8 cellular contexts compared by ENCODE assay signal in genomic region chr10:18140149-18140956, GRCh38. TPM values are rescaled to one million over a fixed set of nuclear protein-coding genes. Genes with fewer than 3 reads are reported as not detected.
A peak's percentile ranks its signal among the peaks of the same experiment; 100 is the strongest.
DNase-seq lines count a peak whose midpoint lies in the region; ATAC-seq and TF ChIP-seq lines count a peak whose summit lies in the region.

TSS of gene CACNB2 (plus strand) at chr10:18140424.

- peak; percentile 7 for DNase-seq in EH (ENCODE audit: low read depth)
- peak; percentile 59 for DNase-seq in NCI-H2171 treated with DMSO at 0.1 percent for 48 hours (lab: John Stamatoyannopoulos, UW)
- DNase-seq in epithelial cell of esophagus (ENCODE audit: low read depth): peak; percentile 47
- DNase-seq in upper lobe of left lung: peak in 1 of 2 donors; percentile 92
- no peak for DNase-seq in DMS79 treated with DMSO at 0.1 percent for 48 hours (lab: John Stamatoyannopoulos, UW)
- DNase-seq in SIG-M5 (lab: John Stamatoyannopoulos, UW): no peak
- DNase-seq in stimulated activated naive CD4-positive, alpha-beta T cell (lab: John Stamatoyannopoulos, UW): no peak

- peak; percentile 56 to 82 for ATAC-seq in upper lobe of left lung (ENCODE audit: low FRiP score in 2 of 2)

- H3K36me3 ChIP-seq in mesodermal cell (ENCODE audit: control insufficient read depth, insufficient read depth, low read length): no peaks in the 10 kb centered on the region
- no peaks in the 10 kb centered on the region for H3K36me3 ChIP-seq in upper lobe of left lung

- TF ChIP-seq POLR2A in upper lobe of left lung (IDR thresholded peaks at IDR 0.05): no peak

- 0% methylated on average over 76 to 95 of the region's 100 CpGs for WGBS in mesodermal cell (ENCODE audit: insufficient coverage in 2 of 2), 2 experiments
- WGBS in upper lobe of left lung, 2 donors: 0 to 4% methylated on average over 1 to 33 of the region's 100 CpGs

- H3K27ac ChIP-seq in mesodermal cell (ENCODE audit: low read depth, low read length, severe bottlenecking) (no peak within 1 kb of the TSS), upper lobe of left lung (peak within 1 kb of the TSS; percentile 48 to 80 (median 66))

- H3K9me3 ChIP-seq in mesodermal cell (ENCODE audit: control insufficient read depth, low read length) (no peaks in the 10 kb centered on the region), upper lobe of left lung (no peaks in the 10 kb centered on the region)

- TF ChIP-seq CTCF in epithelial cell of esophagus (IDR thresholded peaks at IDR 0.05; ENCODE audit: insufficient read depth, low read depth, low read length, missing control alignments) (no peak), upper lobe of left lung (IDR thresholded peaks at IDR 0.05) (no peak)

- H3K4me3 ChIP-seq in epithelial cell of esophagus (ENCODE audit: low read length) (peak within 1 kb of the TSS; percentile 40), mesodermal cell (ENCODE audit: extremely low read depth, insufficient read depth, low read length, poor library complexity, severe bottlenecking) (peak within 1 kb of the TSS; percentile 53), upper lobe of left lung (peak within 1 kb of the TSS; percentile 27 to 56 (median 48))

- TF ChIP-seq EP300 in upper lobe of left lung (IDR thresholded peaks at IDR 0.05): no peak

- no peaks in the 10 kb centered on the region for H3K4me1 ChIP-seq in mesodermal cell (ENCODE audit: control insufficient read depth, insufficient read depth, low read length, poor library complexity, severe bottlenecking)
- peaks cover 5 to 16% (median 8%) of the 10 kb centered on the region in 4 donors for H3K4me1 ChIP-seq in upper lobe of left lung

- peaks cover 0 to 18% (median 10%) of the 10 kb centered on the region in 4 donors for H3K27me3 ChIP-seq in upper lobe of left lung

RNA-seq across cellular contexts. Expression of gene CACNB2, which starts in this region (rescaled TPM):
- polyA plus RNA-seq in mesodermal cell (2013, experiment 1 of 2): 0.81 TPM
- 1.1 TPM for polyA plus RNA-seq in mesodermal cell (2013, experiment 2 of 2)
- 1 to 10 TPM; 1.4 to 6.3 (median 2.9) TPM for total RNA-seq in upper lobe of left lung

Comparison
In these comparisons a context has a peak if more than half of its experiments do, and no peak if none do; other contexts are left out.
1. DNase-seq: peak in EH (single experiment), NCI-H2171 treated with DMSO at 0.1 percent for 48 hours (single experiment) and epithelial cell of esophagus (single experiment); none in DMS79 treated with DMSO at 0.1 percent for 48 hours (single experiment), SIG-M5 (single experiment) and stimulated activated naive CD4-positive, alpha-beta T cell (0 of 6).
2. Peak in every context shown above with its lines, with median percentiles within 50 percentile points of each other: H3K4me3 ChIP-seq.